ENCODE assay signal across 11 cellular contexts in genomic region chr17:80030730-80031410, GRCh38. TPM values are rescaled to one million over a fixed set of nuclear protein-coding genes. Genes with fewer than 3 reads are reported as not detected.
DNase-seq lines count a peak whose midpoint lies in the region; ATAC-seq and TF ChIP-seq lines count a peak whose summit lies in the region.
"Had no signal": no experiment of that assay in that cellular context is flagged by ENCODE, and none has a peak within 500 bp of the region (broad histone marks: within the 10 kb centered on the region; RNA-seq: fewer than 3 reads in every experiment).

No MANE protein-coding gene starts in this region.

- ATAC-seq in GM18870 (IDR thresholded peaks at IDR 0.05; ENCODE audit: unreplicated experiment), result no peak
- ATAC-seq in naive thymus-derived CD4-positive, alpha-beta T cell, result no peak
- ATAC-seq: A549 had no signal

- H3K4me3 ChIP-seq in liver (ENCODE audit: low read depth in 1 of 3, low read length in 3 of 3), result no peak overlapping the region
- H3K4me3 ChIP-seq in naive thymus-derived CD4-positive, alpha-beta T cell (ENCODE audit: low read length), result no peak overlapping the region
- H3K4me3 ChIP-seq: A549, left ventricle myocardium inferior had no signal

- no peak overlapping the region for H3K4me3 Mint-ChIP-seq in naive thymus-derived CD4-positive, alpha-beta T cell

- no peak for TF ChIP-seq CTCF in liver (IDR thresholded peaks at IDR 0.05; ENCODE audit: low read depth, low read length, missing input control)

- CTCF ChIA-PET in naive thymus-derived CD4-positive, alpha-beta T cell (lab: Charles Lee), result no interaction called here

- H3K27ac ChIP-seq in liver (ENCODE audit: low read depth in 1 of 2, low read length in 2 of 2), result peak overlapping the region; percentile 86
- H3K27ac ChIP-seq in naive thymus-derived CD4-positive, alpha-beta T cell (ENCODE audit: low read depth, low read length), result no peak overlapping the region
- H3K27ac ChIP-seq: A549 had no signal

- no peaks in the 10 kb centered on the region for H3K36me3 Mint-ChIP-seq in naive thymus-derived CD4-positive, alpha-beta T cell

- peaks cover 21 to 63% (median 51%) of the 10 kb centered on the region in 4 donors for H3K4me1 ChIP-seq in liver (ENCODE audit: control insufficient read depth in 4 of 4, insufficient read depth in 4 of 4, low read length in 3 of 4)
- H3K4me1 ChIP-seq in naive thymus-derived CD4-positive, alpha-beta T cell (ENCODE audit: control insufficient read depth in 2 of 2, insufficient read depth in 2 of 2, low read length in 2 of 2), result no peaks in the 10 kb centered on the region

- no peaks in the 10 kb centered on the region for H3K9me3 ChIP-seq in liver (ENCODE audit: control insufficient read depth in 4 of 4, low read length in 3 of 4)
- H3K9me3 ChIP-seq in naive thymus-derived CD4-positive, alpha-beta T cell (ENCODE audit: control insufficient read depth in 2 of 3, low read length in 3 of 3), result no peaks in the 10 kb centered on the region
- H3K9me3 ChIP-seq: A549, left ventricle myocardium inferior had no signal

- POLR2A ChIA-PET in naive thymus-derived CD4-positive, alpha-beta T cell (lab: Charles Lee), result no interaction called here

- peak; percentile 25 for DNase-seq in NCI-H2171 treated with DMSO at 0.1 percent for 48 hours (lab: John Stamatoyannopoulos, UW)
- DNase-seq in NCI-H2171 (lab: John Stamatoyannopoulos, UW), result no peak
- DNase-seq in SHP77 (lab: John Stamatoyannopoulos, UW), result peak; percentile 79 to 90
- peak; percentile 71 for DNase-seq in ureter (ENCODE audit: low spot score)
- DNase-seq in HCEC 1CT, result no peak
- no peak for DNase-seq in naive thymus-derived CD4-positive, alpha-beta T cell
- DNase-seq: anterior cingulate cortex, left ventricle myocardium inferior had no signal

- H3K27me3 ChIP-seq in liver (ENCODE audit: control insufficient read depth in 4 of 4, insufficient read depth in 4 of 4, low read length in 3 of 4), result no peaks in the 10 kb centered on the region
- H3K27me3 ChIP-seq in naive thymus-derived CD4-positive, alpha-beta T cell (ENCODE audit: control insufficient read depth in 2 of 2, insufficient read depth in 2 of 2, low read length in 2 of 2), result peaks cover 0 to 3% of the 10 kb centered on the region in 2 donors

- H3K9ac ChIP-seq in liver (ENCODE audit: low read depth in 1 of 2, low read length in 2 of 2), result no peak overlapping the region

- intact Hi-C loops in naive thymus-derived CD4-positive, alpha-beta T cell (cut with micrococcal nuclease), result loop anchor here in 1 of 2 donors (10.0 kb wide), 1 partner anchor 1776 kb away; no protein-coding TSS in a partner anchor

- no peaks in the 10 kb centered on the region for H3K36me3 ChIP-seq in liver (ENCODE audit: control insufficient read depth in 4 of 4, insufficient read depth in 3 of 4, low read depth in 1 of 4, low read length in 3 of 4)
- H3K36me3 ChIP-seq in naive thymus-derived CD4-positive, alpha-beta T cell (ENCODE audit: control insufficient read depth in 2 of 3, insufficient read depth in 3 of 3, low read length in 3 of 3), result no peaks in the 10 kb centered on the region
- H3K36me3 ChIP-seq: left ventricle myocardium inferior had no signal

- no peaks in the 10 kb centered on the region for H3K9me3 Mint-ChIP-seq in naive thymus-derived CD4-positive, alpha-beta T cell

- WGBS in liver, result 52% methylated on average over 25 of the region's 25 CpGs

- no peak overlapping the region for H3K27ac Mint-ChIP-seq in naive thymus-derived CD4-positive, alpha-beta T cell

- peak; percentile 59 to 65 for TF ChIP-seq RAD21 in liver (IDR thresholded peaks at IDR 0.05)

- H3K4me1 Mint-ChIP-seq in naive thymus-derived CD4-positive, alpha-beta T cell, result peaks cover 5 to 12% (median 8%) of the 10 kb centered on the region in 7 donors

- H3K27me3 Mint-ChIP-seq in naive thymus-derived CD4-positive, alpha-beta T cell, result peaks cover 0 to 34% (median 5%) of the 10 kb centered on the region in 5 donors

TF ChIP-seq in liver, 16 proteins besides CTCF, POLR2A, EP300 and RAD21:
- TF ChIP-seq MAX (IDR thresholded peaks at IDR 0.05) (peak; percentile 90), RXRA (IDR thresholded peaks at IDR 0.05) (peak; percentile 42 to 53), REST (IDR thresholded peaks at IDR 0.05) (peak; percentile 72), HNF4G (IDR thresholded peaks at IDR 0.05) (no peak), JUND (IDR thresholded peaks at IDR 0.05) (no peak), SP1 (IDR thresholded peaks at IDR 0.05) (peak; percentile 49), GABPA (IDR thresholded peaks at IDR 0.05 in 1 of 2, conservative IDR thresholded peaks at IDR 0.05 in 1 of 2) (no peak), YY1 (IDR thresholded peaks at IDR 0.05) (peak; percentile 56), HNF4A (conservative IDR thresholded peaks at IDR 0.05) (peak; percentile 24 to 37)

RNA-seq across cellular contexts. Expression of gene TBC1D16, which starts 4.8 kb away (rescaled TPM):
- 10 to 100 TPM in 1 of 2 donors, 1 to 10 TPM in 1; 4.7 to 29.5 TPM for total RNA-seq in liver
- polyA plus RNA-seq in liver, result 1 to 10 TPM; 3.4 to 4.7 TPM
- total RNA-seq in ureter, result 37.0 TPM
- 1 to 10 TPM in 4 of 5 experiments, under 1 TPM in 1; 0.95 to 2.5 (median 1.6) TPM for total RNA-seq in naive thymus-derived CD4-positive, alpha-beta T cell
- polyA plus RNA-seq in naive thymus-derived CD4-positive, alpha-beta T cell, result under 1 TPM; 0.44 to 0.85 TPM

RNA-seq across cellular contexts. Expression of gene CCDC40, which starts 5.6 kb away (rescaled TPM):
- total RNA-seq in liver (1 to 10 TPM in 1 of 2 donors, under 1 TPM in 1; 0.93 to 3.0 TPM), ureter (12.4 TPM)
- 1 to 10 TPM in 1 of 2 donors, under 1 TPM in 1; 0.60 to 1.9 TPM for polyA plus RNA-seq in liver
- total RNA-seq in naive thymus-derived CD4-positive, alpha-beta T cell, result 1 to 10 TPM in 2 of 5 experiments, under 1 TPM in 3; 0.43 to 3.0 (median 0.79) TPM
- not detected for polyA plus RNA-seq in naive thymus-derived CD4-positive, alpha-beta T cell

Comparison
In these comparisons a context has a peak if more than half of its experiments do, and no peak if none do; other contexts are left out.
1. DNase-seq: peak in NCI-H2171 treated with DMSO at 0.1 percent for 48 hours (single experiment), SHP77 (2 of 2) and ureter (single experiment); none in NCI-H2171 (single experiment), HCEC 1CT (single experiment) and naive thymus-derived CD4-positive, alpha-beta T cell (0 of 9).